ENCODE assay signal across 8 cellular contexts in the genomic region with DNA sequence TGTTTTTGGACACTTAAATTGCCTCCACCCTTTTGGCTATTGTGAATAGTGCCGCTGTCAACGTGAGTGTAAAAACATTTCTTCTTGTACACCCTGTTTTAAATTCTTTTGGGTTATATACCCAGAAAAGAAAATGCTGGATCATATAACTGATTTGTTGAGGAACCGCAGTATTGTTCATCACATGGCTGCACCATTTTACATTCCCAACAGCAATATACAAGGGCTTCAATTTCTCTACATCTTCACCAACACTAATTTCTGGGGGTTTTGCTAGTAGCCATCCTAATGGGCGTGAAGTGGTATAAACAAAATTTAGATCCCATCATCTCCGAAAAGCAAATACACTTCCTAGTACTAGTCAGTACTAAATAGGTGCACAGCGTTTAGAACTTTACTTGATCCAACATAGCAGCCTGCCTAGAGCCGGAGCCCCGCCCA. TPM values are rescaled to one million over a fixed set of nuclear protein-coding genes. Genes with fewer than 3 reads are reported as not detected.
DNase-seq lines count a peak whose midpoint lies in the region; ATAC-seq and TF ChIP-seq lines count a peak whose summit lies in the region.

No MANE protein-coding gene starts in this region.

- CTCF ChIA-PET in Panc1 (lab: Charles Lee), result no interaction called here

- peaks cover 4% of the 10 kb centered on the region; the same call in 1 of the 2 replicates for H3K4me1 ChIP-seq in Panc1 (ENCODE audit: control insufficient read depth, insufficient read depth, low read length)
- H3K4me1 ChIP-seq in fibroblast of lung (ENCODE audit: control insufficient read depth, extremely low read depth, insufficient read depth, low read length), result no peaks in the 10 kb centered on the region

- peak overlapping the region; percentile 94 for H2AFZ ChIP-seq in fibroblast of lung (ENCODE audit: low read length)

- ATAC-seq in GM18511 (IDR thresholded peaks at IDR 0.05; ENCODE audit: unreplicated experiment), result peak; percentile 1
- peak; percentile 16 for ATAC-seq in Panc1
- ATAC-seq in HG02970 (IDR thresholded peaks at IDR 0.05; ENCODE audit: low FRiP score, unreplicated experiment), result no peak
- no peak for ATAC-seq in GM18907 (IDR thresholded peaks at IDR 0.05; ENCODE audit: unreplicated experiment)

- no peaks in the 10 kb centered on the region for H3K27me3 ChIP-seq in Panc1 (ENCODE audit: control insufficient read depth, insufficient read depth, low read length)
- no peaks in the 10 kb centered on the region for H3K27me3 ChIP-seq in fibroblast of lung (ENCODE audit: control insufficient read depth, insufficient read depth, low read length)

- H3K79me2 ChIP-seq in fibroblast of lung (ENCODE audit: control insufficient read depth, insufficient read depth, low read length), result no peaks in the 10 kb centered on the region

- H3K9ac ChIP-seq in fibroblast of lung (ENCODE audit: insufficient read depth, low read length), result peak overlapping the region; percentile 91

- peak overlapping the region; percentile 72 to 96 for H3K4me3 ChIP-seq in Panc1 (ENCODE audit: low read depth in 2 of 2, low read length in 2 of 2)
- peak overlapping the region; percentile 59 to 92 (median 80) for H3K4me3 ChIP-seq in fibroblast of lung (replicated peaks in 1 of 4; ENCODE audit: control extremely low read depth in 1 of 4, insufficient read depth in 1 of 4, low read depth in 3 of 4, low read length in 4 of 4)
- peak overlapping the region; percentile 83 for H3K4me3 ChIP-seq in retinal pigment epithelial cell (ENCODE audit: low read length)

- no peaks in the 10 kb centered on the region for H4K20me1 ChIP-seq in fibroblast of lung (ENCODE audit: control insufficient read depth, extremely low read depth, insufficient read depth, low read length)

- intact Hi-C loops in Panc1 (cut with micrococcal nuclease; ENCODE audit: unreplicated experiment), result no loop called here

- POLR2A ChIA-PET in Panc1 (lab: Charles Lee), result no interaction called here

- H3K27ac ChIP-seq in Panc1 (ENCODE audit: low read length) (peak overlapping the region; percentile 88), fibroblast of lung (ENCODE audit: insufficient read depth, low read length) (peak overlapping the region; percentile 92)

- DNase-seq in Panc1 (ENCODE audit: low read depth, low spot score), result peak; percentile 52
- DNase-seq in fibroblast of lung (ENCODE audit: low read depth in 2 of 2), result no peak
- DNase-seq in retinal pigment epithelial cell (ENCODE audit: low read depth), result no peak
- DNase-seq in stimulated activated CD4-positive, alpha-beta T cell treated with anti-CD3 and anti-CD28 coated beads, Interleukin-4, amount 100 ng/mL, for 1 hour, result no peak
- DNase-seq in epidermal melanocyte (ENCODE audit: insufficient read length, low spot score), result no peak

- in situ Hi-C loops in Panc1 (cut with HindIII; ENCODE audit: low pct_unique_long_range_greater_than_20kb, low sequenced_read_pairs), result no loop called here

- TSS peak; percentile 93 for BruUV-seq in Panc1 (replicated peaks; lab: Mats Ljungman, UMichigan)

- H3K36me3 ChIP-seq in Panc1 (ENCODE audit: control insufficient read depth, insufficient read depth, low read length) (peaks cover 4% of the 10 kb centered on the region; the same call in 1 of the 2 replicates), fibroblast of lung (ENCODE audit: control insufficient read depth, insufficient read depth, low read length) (peaks cover 7% of the 10 kb centered on the region)

- TF ChIP-seq CTCF in Panc1 (IDR thresholded peaks at IDR 0.05) (no peak), fibroblast of lung (conservative IDR thresholded peaks at IDR 0.05 in 1 of 2, IDR thresholded peaks at IDR 0.05 in 1 of 2; ENCODE audit: low read depth in 1 of 2, low read length in 2 of 2) (no peak), retinal pigment epithelial cell (conservative IDR thresholded peaks at IDR 0.05; ENCODE audit: low read depth, low read length) (no peak)

- H3K9me3 ChIP-seq in Panc1 (ENCODE audit: control insufficient read depth, insufficient read depth, low read depth, low read length) (no peaks in the 10 kb centered on the region), fibroblast of lung (ENCODE audit: control insufficient read depth, insufficient read depth, low read depth, low read length) (no peaks in the 10 kb centered on the region)

- peak overlapping the region; percentile 56 for H3K4me2 ChIP-seq in fibroblast of lung (ENCODE audit: extremely low read depth, insufficient read depth, low read length)

RNA-seq across cellular contexts. Expression of gene BPHL, which starts 0.6 kb away (rescaled TPM):
- 36.3 TPM for total RNA-seq in Panc1 (2021; ENCODE audit: unreplicated experiment)
- polyA plus RNA-seq in Panc1 (2012; ENCODE audit: insufficient read length), result 42.5 TPM
- total RNA-seq in fibroblast of lung, result 15.2 and 20.6 TPM in 2 replicates
- polyA plus RNA-seq in fibroblast of lung, result 15.5 and 16.6 TPM in 2 replicates
- 13.7 and 14.4 TPM in 2 replicates for polyA plus RNA-seq in fibroblast of lung (2012)
- 4.8 and 13.7 TPM in 2 replicates for polyA minus RNA-seq in fibroblast of lung (ENCODE audit: low replicate concordance)

RNA-seq across cellular contexts. Expression of gene TUBB2A, which starts 39.4 kb away (rescaled TPM):
- 33.3 TPM for total RNA-seq in Panc1 (2021; ENCODE audit: unreplicated experiment)
- 80.7 TPM for polyA plus RNA-seq in Panc1 (2012; ENCODE audit: insufficient read length)
- 40.8 and 54.3 TPM in 2 replicates for total RNA-seq in fibroblast of lung
- 133 and 137 TPM in 2 replicates for polyA plus RNA-seq in fibroblast of lung
- 177 and 188 TPM in 2 replicates for polyA plus RNA-seq in fibroblast of lung (2012)
- 114 and 139 TPM in 2 replicates for polyA minus RNA-seq in fibroblast of lung (ENCODE audit: low replicate concordance)

RNA-seq across cellular contexts. Expression of gene RIPK1, which starts 49.6 kb away (rescaled TPM):
- total RNA-seq in Panc1 (2021; ENCODE audit: unreplicated experiment), result 31.6 TPM
- polyA plus RNA-seq in Panc1 (2012; ENCODE audit: insufficient read length), result 24.1 TPM
- total RNA-seq in fibroblast of lung, result 20.3 and 22.1 TPM in 2 replicates
- polyA plus RNA-seq in fibroblast of lung, result 24.9 and 29.3 TPM in 2 replicates
- 19.5 and 23.3 TPM in 2 replicates for polyA plus RNA-seq in fibroblast of lung (2012)
- 9.0 and 9.3 TPM in 2 replicates for polyA minus RNA-seq in fibroblast of lung (ENCODE audit: low replicate concordance)

Comparison
In these comparisons a context has a peak if more than half of its experiments do, and no peak if none do; other contexts are left out.
1. ATAC-seq: peak in GM18511 (single experiment) and Panc1 (single experiment); none in HG02970 (single experiment) and GM18907 (single experiment).
2. Peak in every context shown above with its lines, with median percentiles within 50 percentile points of each other: H3K4me3 ChIP-seq.